In the genomic region with DNA sequence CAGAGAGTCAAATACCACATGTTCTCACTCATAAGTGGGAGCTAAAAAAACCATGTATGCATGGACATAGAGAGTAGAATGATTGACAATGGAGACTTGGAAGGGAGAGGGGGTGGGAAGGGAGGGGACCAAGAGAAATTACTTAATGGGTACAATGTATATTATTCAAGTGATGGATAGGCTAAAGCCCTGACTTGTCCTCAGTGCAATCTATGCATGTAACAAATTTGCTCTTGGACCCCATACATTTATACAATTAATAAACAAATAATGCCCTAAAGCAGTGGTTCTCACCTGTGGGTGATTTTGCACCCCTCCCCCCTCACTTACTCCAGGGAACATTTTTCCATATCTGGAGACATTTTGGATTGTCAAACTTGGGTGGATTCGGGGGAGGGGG, we compare ENCODE assay signal across 33 cellular contexts.
"Had no signal": no experiment of that assay in that cellular context is flagged by ENCODE, and none has a peak within 500 bp of the region (broad histone marks: within the 10 kb centered on the region; RNA-seq: fewer than 3 reads in every experiment).

No MANE protein-coding gene starts in this region.

- H3K4me3 ChIP-seq: MG63 had no signal

- H3K27me3 ChIP-seq: MG63 had no signal

- H3K27ac ChIP-seq: KMS-11 had no signal

- H3K9ac ChIP-seq: KMS-11 had no signal

- H3K9me3 ChIP-seq: MG63 had no signal

- H3K36me3 ChIP-seq: MG63 had no signal

- H3K4me2 ChIP-seq: KMS-11 had no signal

- DNase-seq: Karpas-422, Kasumi-1, KG1, MG63, MM.1S, MV-4-11, NCI-H1048, NCI-H1092, NCI-H1092 treated with DMSO at 0.1 percent for 48 hours, NCI-H1417, NCI-H1417 treated with DMSO at 0.1 percent for 48 hours, NCI-H1436, NCI-H1436 treated with DMSO at 0.1 percent for 48 hours, NCI-H146, NCI-H1694, NCI-H1694 treated with DMSO at 0.1 percent for 48 hours, NCI-H187, NCI-H187 treated with DMSO at 0.1 percent for 48 hours, NCI-H1930, NCI-H2029, NCI-H2029 treated with DMSO at 0.1 percent for 48 hours, NCI-H2081, NCI-H2081 treated with DMSO at 0.1 percent for 48 hours, NCI-H2107, NCI-H2171, NCI-H2171 treated with DMSO at 0.1 percent for 48 hours, NCI-H2227 treated with DMSO at 0.1 percent for 48 hours, NCI-H226, NCI-H345, NCI-H446, NCI-H446 treated with DMSO at 0.1 percent for 48 hours, NCI-H510A had no signal
